ENCODE assay signal across 15 cellular contexts in the genomic region with DNA sequence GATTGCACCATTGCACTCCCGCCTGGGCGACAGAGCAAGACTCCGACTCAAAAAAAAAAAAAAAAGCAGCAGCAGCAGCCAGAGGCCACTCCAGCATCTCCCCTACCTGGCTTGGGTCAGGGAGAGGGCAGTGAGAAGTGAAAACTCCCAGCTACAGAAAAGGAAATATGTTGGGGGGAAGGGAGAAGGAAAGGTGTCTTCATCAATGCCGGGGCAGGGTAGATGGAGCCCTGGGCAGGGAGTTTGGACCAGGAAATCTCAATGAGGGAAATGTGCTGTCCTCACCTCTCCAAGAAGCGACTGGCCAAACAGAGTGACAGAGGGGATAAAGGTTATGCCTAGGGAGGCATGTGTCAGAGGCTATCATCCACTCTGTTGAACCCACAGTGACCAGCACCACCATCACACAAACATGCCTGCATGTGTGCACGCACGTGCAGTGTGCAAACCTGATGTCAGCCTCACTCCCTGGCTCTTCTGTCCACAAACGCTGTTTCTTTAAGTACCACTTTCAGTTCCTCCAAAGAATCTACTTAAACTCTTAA. TPM values are rescaled to one million over a fixed set of nuclear protein-coding genes. Genes with fewer than 3 reads are reported as not detected.
DNase-seq lines count a peak whose midpoint lies in the region; ATAC-seq and TF ChIP-seq lines count a peak whose summit lies in the region.
"Had no signal": no experiment of that assay in that cellular context is flagged by ENCODE, and none has a peak within 500 bp of the region (broad histone marks: within the 10 kb centered on the region; RNA-seq: fewer than 3 reads in every experiment).

No MANE protein-coding gene starts in this region.

- TF ChIP-seq CTCF in NB4 (IDR thresholded peaks at IDR 0.05; ENCODE audit: low read depth, low read length) (no peak), hepatocyte (IDR thresholded peaks at IDR 0.05; ENCODE audit: poor library complexity) (no peak), dorsolateral prefrontal cortex (IDR thresholded peaks at IDR 0.05 in 54 of 56, conservative IDR thresholded peaks at IDR 0.05 in 2 of 56; ENCODE audit: low read depth in 1 of 56, partially characterized antibody in 56 of 56) (no peak), neural progenitor cell (IDR thresholded peaks at IDR 0.05) (no peak)

- DNase-seq in SKM-1 treated with dmso at 0.1 percent for 144 hours (lab: John Stamatoyannopoulos, UW; ENCODE audit: unreplicated experiment) (peak; percentile 42), SKM-1 (lab: John Stamatoyannopoulos, UW; ENCODE audit: unreplicated experiment) (no peak), NB4 (ENCODE audit: low read depth) (peak; percentile 45), hepatocyte (ENCODE audit: low spot score) (peak; percentile 32), dorsolateral prefrontal cortex (no peak), neural progenitor cell (ENCODE audit: low spot score) (no peak)
- DNase-seq in stimulated activated naive B cell treated with anti-CD40 and anti-IgM and Interleukin-4, amounts not matched to agents 10 μg/mL and 1 μg/mL and 100 μg/mL, for 72 hours, result no peak
- DNase-seq: adrenal gland, dermis blood vessel endothelial cell, nephron progenitor cell had no signal

- no peaks in the 10 kb centered on the region for H3K27me3 Mint-ChIP-seq in stimulated activated naive B cell treated with anti-CD40 and anti-IgM and Interleukin-4, amounts not matched to agents 10 μg/mL and 1 μg/mL and 100 μg/mL, for 72 hours
- peaks cover 4% of the 10 kb centered on the region for H3K27me3 Mint-ChIP-seq in neural progenitor cell (ENCODE audit: insufficient read depth, low read depth)

- H3F3A ChIP-seq in neural progenitor cell (ENCODE audit: low read depth), result peaks cover 7% of the 10 kb centered on the region

- peak overlapping the region; percentile 42 for H3K27ac Mint-ChIP-seq in stimulated activated naive B cell treated with anti-CD40 and anti-IgM and Interleukin-4, amounts not matched to agents 10 μg/mL and 1 μg/mL and 100 μg/mL, for 72 hours
- H3K27ac Mint-ChIP-seq in neural progenitor cell, result no peak overlapping the region

- H3K79me2 ChIP-seq in hepatocyte (no peaks in the 10 kb centered on the region), neural progenitor cell (ENCODE audit: low read depth) (peaks cover 2% of the 10 kb centered on the region)

- intact Hi-C loops in dorsolateral prefrontal cortex (cut with DNase I), result no loop called here

- H3K9me2 ChIP-seq in hepatocyte (replicated peaks; ENCODE audit: insufficient read depth), result no peaks in the 10 kb centered on the region

- peaks cover 0 to 2% of the 10 kb centered on the region in 2 donors for H3K36me3 Mint-ChIP-seq in stimulated activated naive B cell treated with anti-CD40 and anti-IgM and Interleukin-4, amounts not matched to agents 10 μg/mL and 1 μg/mL and 100 μg/mL, for 72 hours
- no peaks in the 10 kb centered on the region for H3K36me3 Mint-ChIP-seq in neural progenitor cell

- no peak for TF ChIP-seq POLR2A in NB4 (IDR thresholded peaks at IDR 0.05; ENCODE audit: extremely low read depth, insufficient read length)

- WGBS in hepatocyte (ENCODE audit: low lambda C conversion rate, missing lambda C conversion rate), result 73% methylated on average over 5 of the region's 8 CpGs

- no peaks in the 10 kb centered on the region for H3K9me3 Mint-ChIP-seq in stimulated activated naive B cell treated with anti-CD40 and anti-IgM and Interleukin-4, amounts not matched to agents 10 μg/mL and 1 μg/mL and 100 μg/mL, for 72 hours
- no peaks in the 10 kb centered on the region for H3K9me3 Mint-ChIP-seq in neural progenitor cell
- H3K9me3 Mint-ChIP-seq: nephron progenitor cell had no signal

- H3K4me3 ChIP-seq in NB4 (ENCODE audit: low read depth, low read length) (peak overlapping the region; percentile 87), hepatocyte (no peak overlapping the region), dorsolateral prefrontal cortex (peak overlapping the region in 1 of 59 donors; percentile 3), neural progenitor cell (no peak overlapping the region)
- H3K4me3 ChIP-seq: tibial nerve had no signal

- H3K9ac ChIP-seq in neural progenitor cell, result no peak overlapping the region
- H3K9ac ChIP-seq: KMS-11 had no signal

- H3K4me3 Mint-ChIP-seq in stimulated activated naive B cell treated with anti-CD40 and anti-IgM and Interleukin-4, amounts not matched to agents 10 μg/mL and 1 μg/mL and 100 μg/mL, for 72 hours, result peak overlapping the region in 1 of 2 donors; percentile 32
- no peak overlapping the region for H3K4me3 Mint-ChIP-seq in neural progenitor cell
- H3K4me3 Mint-ChIP-seq: nephron progenitor cell had no signal

- H3K9me3 ChIP-seq in hepatocyte (ENCODE audit: low read depth) (no peaks in the 10 kb centered on the region), neural progenitor cell (ENCODE audit: low read depth) (no peaks in the 10 kb centered on the region)
- H3K9me3 ChIP-seq: adrenal gland, tibial nerve had no signal

- H3K27me3 ChIP-seq in hepatocyte (no peaks in the 10 kb centered on the region), dorsolateral prefrontal cortex (no peaks in the 10 kb centered on the region), neural progenitor cell (no peaks in the 10 kb centered on the region)
- H3K27me3 ChIP-seq: adrenal gland, tibial nerve had no signal

- H3K4me1 Mint-ChIP-seq in stimulated activated naive B cell treated with anti-CD40 and anti-IgM and Interleukin-4, amounts not matched to agents 10 μg/mL and 1 μg/mL and 100 μg/mL, for 72 hours, result peaks cover 29 to 33% of the 10 kb centered on the region in 2 donors
- peaks cover 12% of the 10 kb centered on the region for H3K4me1 Mint-ChIP-seq in neural progenitor cell

- H3K4me2 ChIP-seq in hepatocyte (peak overlapping the region; percentile 70), neural progenitor cell (no peak overlapping the region)
- H3K4me2 ChIP-seq: KMS-11 had no signal

- H3K27ac ChIP-seq in hepatocyte, result peak overlapping the region; percentile 76
- peak overlapping the region in 6 of 59 donors; percentile 10 to 52 (median 38) for H3K27ac ChIP-seq in dorsolateral prefrontal cortex
- H3K27ac ChIP-seq in neural progenitor cell, result no peak overlapping the region
- H3K27ac ChIP-seq: 22Rv1, KMS-11 had no signal

- H4K20me1 ChIP-seq in hepatocyte (ENCODE audit: insufficient read depth, poor library complexity, severe bottlenecking), result no peaks in the 10 kb centered on the region
- H4K20me1 ChIP-seq in neural progenitor cell (ENCODE audit: low read depth), result no peaks in the 10 kb centered on the region

- peak; percentile 71 to 81 for ATAC-seq in stimulated activated naive B cell treated with anti-CD40 and anti-IgM and Interleukin-4, amounts not matched to agents 10 μg/mL and 1 μg/mL and 100 μg/mL, for 72 hours (replicated peaks)
- no peak for ATAC-seq in HG02981 (IDR thresholded peaks at IDR 0.05; ENCODE audit: unreplicated experiment)

- H3K36me3 ChIP-seq in hepatocyte (replicated peaks; ENCODE audit: insufficient read depth, low read depth) (no peaks in the 10 kb centered on the region), neural progenitor cell (no peaks in the 10 kb centered on the region)
- H3K36me3 ChIP-seq: adrenal gland, tibial nerve had no signal

- peaks cover 11% of the 10 kb centered on the region for H3K4me1 ChIP-seq in hepatocyte (ENCODE audit: insufficient read depth)
- H3K4me1 ChIP-seq in neural progenitor cell, result no peaks in the 10 kb centered on the region

- no peak overlapping the region for H2AFZ ChIP-seq in hepatocyte
- H2AFZ ChIP-seq in neural progenitor cell (replicated peaks), result no peak overlapping the region

RNA-seq across cellular contexts. Expression of gene AIF1, which starts 0.9 kb away (rescaled TPM):
- 4.1 and 4.6 TPM in 2 replicates for total RNA-seq in hepatocyte
- 7.2 and 12.8 TPM in 2 replicates for polyA plus RNA-seq in hepatocyte
- 10 to 100 TPM in 90 of 120 experiments, 1 to 10 TPM in 30; 1.8 to 89.3 (median 13.8) TPM for total RNA-seq in dorsolateral prefrontal cortex
- total RNA-seq in neural progenitor cell (ENCODE audit: low replicate concordance), result not detected in 2 replicates
- total RNA-seq: dermis blood vessel endothelial cell had no signal

RNA-seq across cellular contexts. Expression of gene PRRC2A, which starts 6.4 kb away (rescaled TPM):
- total RNA-seq in hepatocyte (29.8 and 50.2 TPM in 2 replicates), dorsolateral prefrontal cortex (100 to 1,000 TPM; 158 to 273 (median 188) TPM), neural progenitor cell (ENCODE audit: low replicate concordance) (55.5 and 138 TPM in 2 replicates)
- polyA plus RNA-seq in hepatocyte, result 47.5 and 69.0 TPM in 2 replicates

RNA-seq across cellular contexts. Expression of gene NCR3, which starts 21.3 kb away (rescaled TPM):
- total RNA-seq in hepatocyte (not detected in 2 replicates), dorsolateral prefrontal cortex (1 to 10 TPM in 4 of 120 experiments, under 1 TPM in 3, not detected in 113; 0.69 to 1.9 (median 1.1) TPM), neural progenitor cell (ENCODE audit: low replicate concordance) (not detected in 2 replicates)
- not detected in 2 replicates for polyA plus RNA-seq in hepatocyte
- total RNA-seq: dermis blood vessel endothelial cell, skeletal muscle tissue, tibial nerve had no signal

RNA-seq across cellular contexts. Expression of gene LST1, which starts 28.1 kb away (rescaled TPM):
- not detected in 2 replicates for total RNA-seq in hepatocyte
- polyA plus RNA-seq in hepatocyte, result 1.5 and 2.4 TPM in 2 replicates
- total RNA-seq in dorsolateral prefrontal cortex, result 10 to 100 TPM in 51 of 120 experiments, 1 to 10 TPM in 69; 2.0 to 32.2 (median 9.3) TPM
- total RNA-seq in neural progenitor cell (ENCODE audit: low replicate concordance), result not detected in 2 replicates
- total RNA-seq: dermis blood vessel endothelial cell had no signal

RNA-seq across cellular contexts. Expression of gene LTB, which starts 31.9 kb away (rescaled TPM):
- total RNA-seq in hepatocyte (2.4 and 4.0 TPM in 2 replicates), dorsolateral prefrontal cortex (1 to 10 TPM in 33 of 120 experiments, under 1 TPM in 37, not detected in 50; 0.36 to 2.6 (median 0.98) TPM), neural progenitor cell (ENCODE audit: low replicate concordance) (0.15 TPM in 1 of 2 replicates, not detected in the other)
- polyA plus RNA-seq in hepatocyte, result 6.0 and 10.6 TPM in 2 replicates
- total RNA-seq: tibial nerve had no signal

Comparison
In these comparisons a context has a peak if more than half of its experiments do, and no peak if none do; other contexts are left out.
1. DNase-seq: peak in SKM-1 treated with dmso at 0.1 percent for 144 hours (single experiment), NB4 (single experiment) and hepatocyte (single experiment); none in SKM-1 (single experiment), stimulated activated naive B cell treated with anti-CD40 and anti-IgM and Interleukin-4, amounts not matched to agents 10 μg/mL and 1 μg/mL and 100 μg/mL, for 72 hours (single experiment), dorsolateral prefrontal cortex (0 of 10) and neural progenitor cell (single experiment).